17 cellular contexts compared by ENCODE assay signal in the genomic region with DNA sequence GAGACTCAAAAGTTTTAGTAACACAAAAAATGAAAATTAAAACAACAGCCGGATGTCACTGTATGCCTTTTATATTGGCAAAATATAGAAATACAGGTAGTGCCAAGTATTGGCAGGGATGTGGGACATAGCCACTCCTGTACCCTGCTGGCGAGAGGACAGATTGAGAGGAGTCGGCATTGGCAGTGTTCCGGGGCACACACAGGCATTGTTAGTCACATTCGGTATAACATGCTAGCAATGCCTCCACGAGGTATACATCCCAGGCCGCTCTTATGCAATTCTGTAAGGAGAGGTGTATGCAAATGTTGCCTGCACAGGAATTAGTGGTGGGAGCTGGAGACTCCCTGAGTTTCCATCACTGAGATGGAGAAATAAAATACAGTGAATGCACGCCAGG.
A peak's percentile ranks its signal among the peaks of the same experiment; 100 is the strongest.
DNase-seq lines count a peak whose midpoint lies in the region; ATAC-seq and FAIRE-seq lines count a peak whose summit lies in the region.
"Had no signal": no experiment of that assay in that cellular context is flagged by ENCODE, and none has a peak within 500 bp of the region (broad histone marks: within the 10 kb centered on the region; RNA-seq: fewer than 3 reads in every experiment).

No MANE protein-coding gene starts in this region.

- DNase-seq in AG20443 (ENCODE audit: low spot score) (peak; percentile 2), HuH-7 (ENCODE audit: low spot score) (peak; percentile 6), cerebellum (ENCODE audit: low spot score) (peak; percentile 86), left lobe of liver (ENCODE audit: low spot score) (peak; percentile 12), islet precursor cell (no peak), HTR-8/SVneo (ENCODE audit: insufficient read length, low spot score) (no peak), putamen (ENCODE audit: low spot score) (no peak)
- DNase-seq: AML-193, MV-4-11, NCI-H1417, NCI-H187 treated with DMSO at 0.1 percent for 48 hours, NCI-H446, NCI-H69, SHP77 had no signal

- FAIRE-seq in HTR-8/SVneo (lab: Jason Lieb, UNC) = no peak
- FAIRE-seq: H54, RCC 7860 had no signal

- ATAC-seq in left lobe of liver = no peak
- no peak for ATAC-seq in activated CD4-positive, CD25-positive, alpha-beta regulatory T cell treated with anti-CD3 and anti-CD28 coated beads, Interleukin-2, amount 50 U/mL, for 24 hours

Comparison
In these comparisons a context has a peak if more than half of its experiments do, and no peak if none do; other contexts are left out.
1. DNase-seq: peak in AG20443 (single experiment), HuH-7 (single experiment), cerebellum (single experiment) and left lobe of liver (single experiment); none in islet precursor cell (single experiment), HTR-8/SVneo (single experiment) and putamen (single experiment).